ENCODE assay signal across 19 cellular contexts in the genomic region with DNA sequence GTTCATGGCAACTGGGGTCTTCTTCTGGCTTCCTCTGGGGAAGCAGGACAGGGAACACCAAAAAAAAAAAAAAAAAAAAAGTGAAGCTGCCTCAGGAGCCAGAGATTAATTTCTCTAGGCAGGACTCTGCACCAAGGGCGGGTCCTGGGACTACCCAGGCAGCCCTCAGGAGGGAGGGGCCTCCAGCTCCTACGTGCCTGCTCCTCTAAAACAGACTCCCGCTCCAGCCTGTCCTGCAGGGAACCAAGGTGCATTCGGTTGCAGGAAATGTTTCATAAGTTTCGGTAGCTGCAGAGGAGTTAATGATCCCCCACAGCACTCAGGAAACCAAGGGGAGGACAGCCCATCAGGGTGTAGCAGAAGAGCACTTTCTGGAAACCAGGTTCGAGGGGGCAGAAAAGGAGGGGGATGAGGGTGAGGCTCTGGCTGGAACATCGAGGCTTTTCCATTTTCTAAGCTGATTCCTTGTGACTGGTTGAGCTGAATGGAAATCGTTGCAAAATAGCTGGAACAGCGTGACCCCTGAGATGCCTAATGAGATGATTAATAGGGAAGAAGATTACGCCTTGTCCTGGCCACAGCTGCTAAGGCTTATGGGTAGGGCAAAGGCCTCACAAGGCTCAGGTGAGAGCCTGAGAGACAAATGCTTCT.
DNase-seq lines count a peak whose midpoint lies in the region; FAIRE-seq and TF ChIP-seq lines count a peak whose summit lies in the region.
"Had no signal": no experiment of that assay in that cellular context is flagged by ENCODE, and none has a peak within 500 bp of the region (broad histone marks: within the 10 kb centered on the region; RNA-seq: fewer than 3 reads in every experiment).

No MANE protein-coding gene starts in this region.

- no peaks in the 10 kb centered on the region for H3K79me2 ChIP-seq in astrocyte (ENCODE audit: insufficient read depth, low read length)

- no peaks in the 10 kb centered on the region for H4K20me1 ChIP-seq in astrocyte (ENCODE audit: insufficient read depth, low read length)
- H4K20me1 ChIP-seq: BLaER1 had no signal

- peaks cover 19% of the 10 kb centered on the region for H3K4me1 ChIP-seq in astrocyte (ENCODE audit: insufficient read depth, low read length)
- H3K4me1 ChIP-seq in mucosa of rectum (ENCODE audit: control insufficient read depth in 2 of 2, insufficient read depth in 2 of 2, low read length in 2 of 2), result peaks cover 0 to 3% of the 10 kb centered on the region in 2 donors
- H3K4me1 ChIP-seq in vagina, result no peaks in the 10 kb centered on the region
- H3K4me1 ChIP-seq: BLaER1 had no signal

- H3K9ac ChIP-seq in astrocyte (ENCODE audit: low read length), result no peak overlapping the region
- H3K9ac ChIP-seq in mucosa of rectum (ENCODE audit: low read depth in 1 of 2, low read length in 2 of 2), result no peak overlapping the region
- H3K9ac ChIP-seq: BLaER1 had no signal

- H3K4me3 ChIP-seq in astrocyte (ENCODE audit: insufficient read depth, low read depth, low read length) (no peak overlapping the region), fibroblast of villous mesenchyme (ENCODE audit: low read depth, low read length) (no peak overlapping the region), mucosa of rectum (ENCODE audit: low read length in 2 of 2) (peak overlapping the region; percentile 12 to 44), vagina (peak overlapping the region in 1 of 2 donors; percentile 25)
- H3K4me3 ChIP-seq: BLaER1, psoas muscle had no signal

- H3K27me3 ChIP-seq in astrocyte (ENCODE audit: insufficient read depth, low read length) (no peaks in the 10 kb centered on the region), mucosa of rectum (ENCODE audit: control insufficient read depth in 2 of 2, insufficient read depth in 2 of 2, low read length in 2 of 2) (no peaks in the 10 kb centered on the region), vagina (no peaks in the 10 kb centered on the region)
- H3K27me3 ChIP-seq: BLaER1 had no signal

- intact Hi-C loops in vagina (cut with DNase I), result no loop called here

- no peak overlapping the region for H3K4me2 ChIP-seq in astrocyte (ENCODE audit: low read length)
- H3K4me2 ChIP-seq: BLaER1 had no signal

- H3K9me3 Mint-ChIP-seq in astrocyte (ENCODE audit: unreplicated experiment), result no peaks in the 10 kb centered on the region
- H3K9me3 Mint-ChIP-seq: endodermal cell, HFFc6 had no signal

- H3K4me3 Mint-ChIP-seq in astrocyte (ENCODE audit: unreplicated experiment), result no peak overlapping the region
- H3K4me3 Mint-ChIP-seq: endodermal cell, HFFc6 had no signal

- no peaks in the 10 kb centered on the region for H3K9me3 ChIP-seq in astrocyte (ENCODE audit: insufficient read depth, low read depth, low read length)
- H3K9me3 ChIP-seq in mucosa of rectum (ENCODE audit: control insufficient read depth in 2 of 2, low read length in 2 of 2), result no peaks in the 10 kb centered on the region
- H3K9me3 ChIP-seq in vagina, result no peaks in the 10 kb centered on the region
- H3K9me3 ChIP-seq: BLaER1, psoas muscle had no signal

- H3K36me3 ChIP-seq in astrocyte (ENCODE audit: insufficient read depth, low read length), result no peaks in the 10 kb centered on the region
- no peaks in the 10 kb centered on the region for H3K36me3 ChIP-seq in mucosa of rectum (ENCODE audit: control insufficient read depth in 2 of 2, insufficient read depth in 2 of 2, low read length in 2 of 2)
- H3K36me3 ChIP-seq in vagina, result no peaks in the 10 kb centered on the region
- H3K36me3 ChIP-seq: BLaER1 had no signal

- H3K27ac Mint-ChIP-seq in astrocyte (ENCODE audit: unreplicated experiment), result no peak overlapping the region
- H3K27ac Mint-ChIP-seq: endodermal cell, HFFc6 had no signal

- H3K27ac ChIP-seq in astrocyte (ENCODE audit: low read depth, low read length) (no peak overlapping the region), mucosa of rectum (ENCODE audit: low read depth in 2 of 2, low read length in 2 of 2) (no peak overlapping the region), vagina (peak overlapping the region; percentile 69)
- H3K27ac ChIP-seq: BLaER1, psoas muscle had no signal

- H2AFZ ChIP-seq in astrocyte (ENCODE audit: low read depth, low read length), result peak overlapping the region; percentile 6

- no peaks in the 10 kb centered on the region for H3K36me3 Mint-ChIP-seq in astrocyte (ENCODE audit: low read depth, unreplicated experiment)

- DNase-seq in astrocyte (ENCODE audit: low read depth) (no peak), fibroblast of villous mesenchyme (ENCODE audit: low read depth) (peak; percentile 29), vagina (ENCODE audit: extremely low spot score in 2 of 2) (peak in 1 of 2 donors; percentile 93), HUDEP-2 (lab: John Stamatoyannopoulos, UW; ENCODE audit: unreplicated experiment in 76 of 76) (no peak), NCI-H2107 treated with DMSO at 0.1 percent for 48 hours (lab: John Stamatoyannopoulos, UW; ENCODE audit: unreplicated experiment) (no peak), erythroblast (lab: John Stamatoyannopoulos, UW) (no peak)
- DNase-seq: activated naive CD4-positive, alpha-beta T cell treated with anti-CD3 and anti-CD28 coated beads, Interleukin-2, amount 50 U/mL, for 16 hours; central memory CD4-positive, alpha-beta T cell; glutamatergic neuron; HFFc6; NCI-H1694; NCI-H510A treated with DMSO at 0.1 percent for 48 hours; OCI-M1; T-helper 9 cell had no signal

- peaks cover 11% of the 10 kb centered on the region for H3K4me1 Mint-ChIP-seq in astrocyte (ENCODE audit: low read depth, unreplicated experiment)

- no peak for TF ChIP-seq POLR2A in vagina (IDR thresholded peaks at IDR 0.05)
- TF ChIP-seq POLR2A in erythroblast (IDR thresholded peaks at IDR 0.05; ENCODE audit: low read length), result no peak

- FAIRE-seq in astrocyte (lab: Jason Lieb, UNC), result no peak
- FAIRE-seq: islet of Langerhans had no signal

- no peak for TF ChIP-seq CTCF in astrocyte (IDR thresholded peaks at IDR 0.05; ENCODE audit: insufficient read depth, low read depth, low read length)
- TF ChIP-seq CTCF in fibroblast of villous mesenchyme (IDR thresholded peaks at IDR 0.05; ENCODE audit: insufficient read depth, low read depth, low read length), result no peak
- no peak for TF ChIP-seq CTCF in vagina (IDR thresholded peaks at IDR 0.05)

- H3K27me3 Mint-ChIP-seq in astrocyte (ENCODE audit: low read depth, unreplicated experiment), result peaks cover 23% of the 10 kb centered on the region

Comparison
In these comparisons a context has a peak if more than half of its experiments do, and no peak if none do; other contexts are left out.
1. H3K4me3 ChIP-seq: peak in mucosa of rectum (2 of 2); none in astrocyte (single experiment) and fibroblast of villous mesenchyme (single experiment).